15 cellular contexts compared by ENCODE assay signal in the genomic region with DNA sequence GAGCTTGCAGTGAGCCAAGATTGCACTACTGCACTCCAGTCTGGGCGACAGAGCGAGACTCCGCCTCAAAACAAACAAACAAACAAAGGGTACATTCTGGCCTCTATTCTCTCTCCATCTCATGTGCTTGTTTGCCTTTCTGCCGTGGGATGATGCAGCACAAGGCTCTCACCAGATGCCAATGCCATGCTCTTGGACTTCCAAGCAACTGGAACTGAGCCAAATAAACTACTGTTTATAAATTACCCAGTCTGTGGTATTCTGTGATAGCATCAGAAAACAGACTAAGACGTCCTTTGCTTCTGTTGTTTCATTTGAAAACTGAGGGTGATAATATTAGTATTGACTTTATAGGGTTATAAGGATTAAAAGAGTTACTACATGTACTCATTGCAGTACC. TPM values are rescaled to one million over a fixed set of nuclear protein-coding genes. Genes with fewer than 3 reads are reported as not detected.
A peak's percentile ranks its signal among the peaks of the same experiment; 100 is the strongest.
DNase-seq lines count a peak whose midpoint lies in the region; ATAC-seq, FAIRE-seq and TF ChIP-seq lines count a peak whose summit lies in the region.
"Had no signal": no experiment of that assay in that cellular context is flagged by ENCODE, and none has a peak within 500 bp of the region (broad histone marks: within the 10 kb centered on the region; RNA-seq: fewer than 3 reads in every experiment).

No MANE protein-coding gene starts in this region.

- TF ChIP-seq EP300 in K562 (IDR thresholded peaks at IDR 0.05; ENCODE audit: low read length) (no peak), tibial nerve (IDR thresholded peaks at IDR 0.05) (no peak)

- POLR2A ChIA-PET in HEK293 (lab: Yijun Ruan, JAX) (interaction anchor here (0.8 to 1.7 kb wide), 2 partner anchors 70 to 235 kb away, joined by 4 read pairs; no protein-coding TSS in a partner anchor), K562 (lab: Yijun Ruan, JAX) (interaction anchor here (4.2 to 13.4 kb wide), 2 partner anchors 9 to 11 kb away, joined by 63 to 309 read pairs; partner anchors contain the start of gene HLA-DMA)

- no peak for TF ChIP-seq RAD21 in K562 (CRISPR knock-in tag; conservative IDR thresholded peaks at IDR 0.05 in 1 of 2, IDR thresholded peaks at IDR 0.05 in 1 of 2)

- H3K27ac ChIP-seq in HEK293 (ENCODE audit: extremely low read depth, low read depth, low read length) (no peak overlapping the region), K562 (ENCODE audit: extremely low read depth, low read depth, low read length) (no peak overlapping the region), tibial nerve (peak overlapping the region in 1 of 4 donors; percentile 58)
- H3K27ac ChIP-seq: BLaER1 treated with 17β-estradiol and CSF1 and Interleukin-3, amounts not matched to agents 10 nM and 100 nM; PC-9 had no signal

- peaks cover 11% of the 10 kb centered on the region for H3K4me1 ChIP-seq in HEK293 (ENCODE audit: control insufficient read depth, insufficient read depth, low read length)
- H3K4me1 ChIP-seq in K562 (replicated peaks in 1 of 2; ENCODE audit: control insufficient read depth in 2 of 2, insufficient read depth in 2 of 2, low read length in 2 of 2): peaks cover 15 to 19% of the 10 kb centered on the region in 2 experiments
- peaks cover 0 to 43% (median 21%) of the 10 kb centered on the region in 4 donors for H3K4me1 ChIP-seq in tibial nerve

- no peaks in the 10 kb centered on the region for H3K9me3 Mint-ChIP-seq in natural killer cell
- H3K9me3 Mint-ChIP-seq in natural killer cell treated with Interleukin-12 subunit alpha and Interleukin-12 subunit beta and Interleukin-15 and Interleukin-18, amount 100 ng/mL, for 72 hours: no peaks in the 10 kb centered on the region

- TF ChIP-seq CTCF in natural killer cell (IDR thresholded peaks at IDR 0.05): no peak
- no peak for TF ChIP-seq CTCF in HEK293 (tag by site-specific recombination; IDR thresholded peaks at IDR 0.05)
- TF ChIP-seq CTCF in K562 (IDR thresholded peaks at IDR 0.05 in 2 of 3, conservative IDR thresholded peaks at IDR 0.05 in 1 of 3; ENCODE audit: insufficient read depth in 2 of 3, low read depth in 1 of 3, low read length in 3 of 3): no peak
- no peak for TF ChIP-seq CTCF in tibial nerve (IDR thresholded peaks at IDR 0.05)
- TF ChIP-seq CTCF in lower leg skin (IDR thresholded peaks at IDR 0.05): no peak

- in situ Hi-C loops in K562 (cut with MboI): loop anchor here (25.0 kb wide), 1 partner anchor 1427 kb away; the partner anchor contains the start of genes ATP6V1G2, DDX39B, MCCD1 and NFKBIL1

- intact Hi-C loops in natural killer cell (cut with micrococcal nuclease) (no loop called here), K562 (cut with micrococcal nuclease) (no loop called here), lower leg skin (cut with DNase I; ENCODE audit: low total_unique reads) (no loop called here)

- no peak for TF ChIP-seq POLR2A in K562 (conservative IDR thresholded peaks at IDR 0.05)
- TF ChIP-seq POLR2A in tibial nerve (IDR thresholded peaks at IDR 0.05): no peak
- TF ChIP-seq POLR2A in lower leg skin (IDR thresholded peaks at IDR 0.05): no peak

- H3K36me3 Mint-ChIP-seq in natural killer cell: no peaks in the 10 kb centered on the region
- H3K36me3 Mint-ChIP-seq in natural killer cell treated with Interleukin-12 subunit alpha and Interleukin-12 subunit beta and Interleukin-15 and Interleukin-18, amount 100 ng/mL, for 72 hours: peaks cover 8% of the 10 kb centered on the region

- BruUV-seq in K562 (replicated peaks; lab: Mats Ljungman, UMichigan): no TSS peak

- CTCF ChIA-PET in HEK293 (lab: Yijun Ruan, JAX): interaction anchor here (0.5 to 18.0 kb wide), 5 partner anchors 10 to 79 kb away, joined by 3 to 344 read pairs (median 28); partner anchors contain the start of gene HLA-DMA
- CTCF ChIA-PET in K562 (lab: Yijun Ruan, JAX; ENCODE audit: low intra/inter-chr PET ratio): interaction anchor here (0.6 kb wide), 1 partner anchor 82 kb away, joined by 3 read pairs; no protein-coding TSS in a partner anchor

- H3K9ac ChIP-seq in K562 (ENCODE audit: insufficient read depth in 1 of 2, low read depth in 2 of 2, low read length in 2 of 2): no peak overlapping the region
- H3K9ac ChIP-seq: BLaER1 treated with 17β-estradiol and CSF1 and Interleukin-3, amounts not matched to agents 10 nM and 100 nM had no signal

- H3K4me3 ChIP-seq in HEK293 (ENCODE audit: low read depth, low read length) (no peak overlapping the region), K562 (no peak overlapping the region), tibial nerve (no peak overlapping the region), lower leg skin (ENCODE audit: low read depth, poor library complexity, severe bottlenecking) (no peak overlapping the region)
- H3K4me3 ChIP-seq: BLaER1 treated with 17β-estradiol and CSF1 and Interleukin-3, amounts not matched to agents 10 nM and 100 nM; PC-9 had no signal

- DNase-seq in natural killer cell: no peak
- no peak for DNase-seq in natural killer cell treated with Interleukin-12 subunit alpha and Interleukin-12 subunit beta and Interleukin-15 and Interleukin-18, amount 100 ng/mL, for 72 hours (ENCODE audit: low spot score)
- DNase-seq in K562 (ENCODE audit: extremely low read depth in 1 of 4, low spot score in 3 of 4): no peak
- no peak for DNase-seq in tibial nerve (ENCODE audit: low spot score in 2 of 2)
- no peak for DNase-seq in HPDE6-E6E7 (ENCODE audit: extremely low spot score)
- no peak for DNase-seq in lower leg skin (ENCODE audit: low spot score in 2 of 2)
- DNase-seq: DND-41, H7, NCI-H1417, NCI-H2029, NCI-H226, NCI-H526 treated with DMSO at 0.1 percent for 48 hours, PC-9 had no signal

- no peaks in the 10 kb centered on the region for H4K20me1 ChIP-seq in K562 (replicated peaks; ENCODE audit: control insufficient read depth, insufficient read depth, low read length)
- H4K20me1 ChIP-seq: BLaER1 treated with 17β-estradiol and CSF1 and Interleukin-3, amounts not matched to agents 10 nM and 100 nM had no signal

- ATAC-seq in natural killer cell (no peak), K562 (no peak)
- ATAC-seq in natural killer cell treated with Interleukin-12 subunit alpha and Interleukin-12 subunit beta and Interleukin-15 and Interleukin-18, amount 100 ng/mL, for 72 hours: no peak

- H3K9me3 ChIP-seq in HEK293 (ENCODE audit: control insufficient read depth, insufficient read depth, low read depth, low read length) (no peaks in the 10 kb centered on the region), K562 (replicated peaks; ENCODE audit: control insufficient read depth, insufficient read depth, low read depth, low read length) (no peaks in the 10 kb centered on the region), tibial nerve (no peaks in the 10 kb centered on the region)

- peaks cover 37% of the 10 kb centered on the region for H3K79me2 ChIP-seq in K562 (ENCODE audit: control insufficient read depth, insufficient read depth, low read length)

- H3K27me3 ChIP-seq in K562 (ENCODE audit: control insufficient read depth in 2 of 2, insufficient read depth in 2 of 2, low read length in 2 of 2) (no peaks in the 10 kb centered on the region), tibial nerve (no peaks in the 10 kb centered on the region)
- H3K27me3 ChIP-seq: BLaER1 treated with 17β-estradiol and CSF1 and Interleukin-3, amounts not matched to agents 10 nM and 100 nM had no signal

- 68% methylated on average over 5 of the region's 5 CpGs for WGBS in K562 (ENCODE audit: insufficient coverage, low coverage, missing lambda C conversion rate)
- WGBS in tibial nerve, 2 donors: 57 to 79% methylated on average over 5 of the region's 5 CpGs
- WGBS in lower leg skin, 2 donors: 84 to 86% methylated on average over 5 of the region's 5 CpGs

- no peak for FAIRE-seq in K562 (lab: Jason Lieb, UNC)

- H2AFZ ChIP-seq in K562 (ENCODE audit: low read depth, low read length): no peak overlapping the region
- H2AFZ ChIP-seq: PC-9 had no signal

- peaks cover 30 to 44% of the 10 kb centered on the region in 2 donors for H3K4me1 Mint-ChIP-seq in natural killer cell
- peaks cover 29 to 41% of the 10 kb centered on the region in 2 donors for H3K4me1 Mint-ChIP-seq in natural killer cell treated with Interleukin-12 subunit alpha and Interleukin-12 subunit beta and Interleukin-15 and Interleukin-18, amount 100 ng/mL, for 72 hours (ENCODE audit: low read depth in 2 of 2)

- H3K36me3 ChIP-seq in HEK293 (ENCODE audit: control insufficient read depth in 2 of 2, insufficient read depth in 1 of 2, low read length in 2 of 2): peaks cover 0 to 5% of the 10 kb centered on the region in 2 experiments; a peak in 1 of 3 replicates
- H3K36me3 ChIP-seq in K562 (ENCODE audit: control insufficient read depth, insufficient read depth, low read length): no peaks in the 10 kb centered on the region
- H3K36me3 ChIP-seq in tibial nerve: no peaks in the 10 kb centered on the region
- H3K36me3 ChIP-seq: BLaER1 treated with 17β-estradiol and CSF1 and Interleukin-3, amounts not matched to agents 10 nM and 100 nM had no signal

- H3K27me3 Mint-ChIP-seq in natural killer cell (ENCODE audit: low read depth in 2 of 2): no peaks in the 10 kb centered on the region
- H3K27me3 Mint-ChIP-seq in natural killer cell treated with Interleukin-12 subunit alpha and Interleukin-12 subunit beta and Interleukin-15 and Interleukin-18, amount 100 ng/mL, for 72 hours: no peaks in the 10 kb centered on the region

- peak overlapping the region; percentile 91 to 97 for H3K27ac Mint-ChIP-seq in natural killer cell
- H3K27ac Mint-ChIP-seq in natural killer cell treated with Interleukin-12 subunit alpha and Interleukin-12 subunit beta and Interleukin-15 and Interleukin-18, amount 100 ng/mL, for 72 hours: no peak overlapping the region

- H3K9me1 ChIP-seq in K562 (ENCODE audit: control insufficient read depth, insufficient read depth, low read length): no peaks in the 10 kb centered on the region

- no peak overlapping the region for H3K4me2 ChIP-seq in K562 (ENCODE audit: insufficient read depth, low read length)

- no peak overlapping the region for H3K4me3 Mint-ChIP-seq in natural killer cell
- H3K4me3 Mint-ChIP-seq in natural killer cell treated with Interleukin-12 subunit alpha and Interleukin-12 subunit beta and Interleukin-15 and Interleukin-18, amount 100 ng/mL, for 72 hours: no peak overlapping the region

RNA-seq across cellular contexts. Expression of gene BRD2, which starts 3.6 kb away (rescaled TPM):
- total RNA-seq in natural killer cell (100 to 1,000 TPM; 653 to 886 (median 714) TPM), K562 (2014; rRNA removed) (133 and 136 TPM in 2 replicates), K562 (2014; rRNA removed; fragmentation: Illumina TruSeq; extraction: Trizol) (135 and 136 TPM in 2 replicates), K562 (2015; rRNA removed; fragmentation: Illumina TruSeq; extraction: Trizol) (185 and 186 TPM in 2 replicates), K562 (2021) (173 and 181 TPM in 2 replicates), tibial nerve (100 to 1,000 TPM; 130 to 150 (median 136) TPM), lower leg skin (100 to 1,000 TPM in 3 of 4 donors, 10 to 100 TPM in 1; 97.5 to 130 (median 119) TPM)
- 100 to 1,000 TPM; 347 to 352 TPM for total RNA-seq in natural killer cell treated with Interleukin-12 subunit alpha and Interleukin-12 subunit beta and Interleukin-15 and Interleukin-18, amount 100 ng/mL, for 72 hours
- 729 and 883 TPM in 2 replicates for total RNA-seq in K562 (2011; cell fraction: chromatin; rRNA removed; ENCODE audit: low replicate concordance)
- 319 and 374 TPM in 2 replicates for total RNA-seq in K562 (2011; cell fraction: nucleolus; rRNA removed)
- total RNA-seq in K562 (2011; cell fraction: nucleoplasm; rRNA removed): 421 and 486 TPM in 2 replicates
- polyA plus RNA-seq in K562 (2011; rRNA removed) (189 and 242 TPM in 2 replicates), K562 (2014; fragmentation: Illumina TruSeq; extraction: Trizol) (211 and 252 TPM in 2 replicates), K562 (2014; fragmentation: Nextera tagmentation; extraction: Ambion mirVana) (100 to 1,000 TPM in 1 of 2 experiments, 10 to 100 TPM in 1; 19.0 to 113 TPM), K562 (2014; rRNA removed) (192 and 194 TPM in 2 replicates)
- 99.8 and 136 TPM in 2 replicates for polyA plus RNA-seq in K562 (2011; cell fraction: cytosol; rRNA removed)
- 407 and 463 TPM in 2 replicates for polyA plus RNA-seq in K562 (2011; cell fraction: nucleus; rRNA removed)
- polyA plus RNA-seq in K562 (2012): 164 and 174 TPM in 2 replicates
- 117 and 145 TPM in 2 replicates for polyA minus RNA-seq in K562 (2011; rRNA and poly(A)+ RNA removed)
- polyA minus RNA-seq in K562 (2011; cell fraction: cytosol; rRNA and poly(A)+ RNA removed): 73.6 and 84.6 TPM in 2 replicates
- polyA minus RNA-seq in K562 (2011; cell fraction: nucleus; rRNA and poly(A)+ RNA removed): 153 and 260 TPM in 2 replicates

RNA-seq across cellular contexts. Expression of gene HLA-DMA, which starts 11.9 kb away (rescaled TPM):
- total RNA-seq in natural killer cell (10 to 100 TPM; 39.2 to 57.5 (median 48.1) TPM), K562 (2014; rRNA removed) (0.23 and 0.33 TPM in 2 replicates), K562 (2014; rRNA removed; fragmentation: Illumina TruSeq; extraction: Trizol) (0.29 and 0.51 TPM in 2 replicates), K562 (2015; rRNA removed; fragmentation: Illumina TruSeq; extraction: Trizol) (0.58 and 0.60 TPM in 2 replicates), K562 (2021) (0.47 and 0.75 TPM in 2 replicates), tibial nerve (10 to 100 TPM; 28.8 to 85.2 (median 34.9) TPM), lower leg skin (10 to 100 TPM; 11.5 to 33.4 (median 22.4) TPM)
- total RNA-seq in natural killer cell treated with Interleukin-12 subunit alpha and Interleukin-12 subunit beta and Interleukin-15 and Interleukin-18, amount 100 ng/mL, for 72 hours: 10 to 100 TPM; 16.9 to 73.0 TPM
- total RNA-seq in K562 (2011; cell fraction: chromatin; rRNA removed; ENCODE audit: low replicate concordance): 0.55 and 0.81 TPM in 2 replicates
- total RNA-seq in K562 (2011; cell fraction: nucleolus; rRNA removed): 0.83 and 0.92 TPM in 2 replicates
- 2.4 and 2.9 TPM in 2 replicates for total RNA-seq in K562 (2011; cell fraction: nucleoplasm; rRNA removed)
- polyA plus RNA-seq in K562 (2011; rRNA removed) (0.13 and 0.28 TPM in 2 replicates), K562 (2014; fragmentation: Illumina TruSeq; extraction: Trizol) (0.50 and 0.83 TPM in 2 replicates), K562 (2014; fragmentation: Nextera tagmentation; extraction: Ambion mirVana) (under 1 TPM; 0.18 to 0.78 TPM), K562 (2014; rRNA removed) (0.48 and 1.7 TPM in 2 replicates)
- polyA plus RNA-seq in K562 (2011; cell fraction: cytosol; rRNA removed): 0.56 and 0.73 TPM in 2 replicates
- 2.3 TPM in 2 replicates for polyA plus RNA-seq in K562 (2011; cell fraction: nucleus; rRNA removed)
- 0.76 and 1.1 TPM in 2 replicates for polyA plus RNA-seq in K562 (2012)
- 0.25 and 0.39 TPM in 2 replicates for polyA minus RNA-seq in K562 (2011; rRNA and poly(A)+ RNA removed)
- polyA minus RNA-seq in K562 (2011; cell fraction: cytosol; rRNA and poly(A)+ RNA removed): not detected in 2 replicates
- polyA minus RNA-seq in K562 (2011; cell fraction: nucleus; rRNA and poly(A)+ RNA removed): 1.8 and 2.3 TPM in 2 replicates

RNA-seq across cellular contexts. Expression of gene HLA-DMB, which starts 23.9 kb away (rescaled TPM):
- total RNA-seq in natural killer cell: 10 to 100 TPM; 19.5 to 28.1 (median 23.0) TPM
- total RNA-seq in natural killer cell treated with Interleukin-12 subunit alpha and Interleukin-12 subunit beta and Interleukin-15 and Interleukin-18, amount 100 ng/mL, for 72 hours: 10 to 100 TPM in 1 of 2 donors, 1 to 10 TPM in 1; 2.7 to 17.8 TPM
- total RNA-seq in K562 (2011; cell fraction: chromatin; rRNA removed; ENCODE audit: low replicate concordance): not detected in 2 replicates
- total RNA-seq in K562 (2011; cell fraction: nucleolus; rRNA removed): not detected in 2 replicates
- not detected in 2 replicates for total RNA-seq in K562 (2011; cell fraction: nucleoplasm; rRNA removed)
- not detected in 2 replicates for total RNA-seq in K562 (2014; rRNA removed)
- total RNA-seq in K562 (2014; rRNA removed; fragmentation: Illumina TruSeq; extraction: Trizol): not detected in 2 replicates
- not detected in 2 replicates for total RNA-seq in K562 (2015; rRNA removed; fragmentation: Illumina TruSeq; extraction: Trizol)
- total RNA-seq in K562 (2021): 0.18 and 0.38 TPM in 2 replicates
- not detected in 2 replicates for polyA plus RNA-seq in K562 (2011; rRNA removed)
- not detected in 2 replicates for polyA plus RNA-seq in K562 (2011; cell fraction: cytosol; rRNA removed)
- not detected in 2 replicates for polyA plus RNA-seq in K562 (2011; cell fraction: nucleus; rRNA removed)
- polyA plus RNA-seq in K562 (2012): not detected in 2 replicates
- polyA plus RNA-seq in K562 (2014; fragmentation: Illumina TruSeq; extraction: Trizol): not detected in 2 replicates
- not detected for polyA plus RNA-seq in K562 (2014; fragmentation: Nextera tagmentation; extraction: Ambion mirVana)
- polyA plus RNA-seq in K562 (2014; rRNA removed): 0.03 TPM in 1 of 2 replicates, not detected in the other
- not detected in 2 replicates for polyA minus RNA-seq in K562 (2011; rRNA and poly(A)+ RNA removed)
- polyA minus RNA-seq in K562 (2011; cell fraction: cytosol; rRNA and poly(A)+ RNA removed): not detected in 2 replicates
- polyA minus RNA-seq in K562 (2011; cell fraction: nucleus; rRNA and poly(A)+ RNA removed): not detected in 2 replicates
- total RNA-seq in tibial nerve: 10 to 100 TPM; 15.7 to 85.0 (median 25.5) TPM
- 10 to 100 TPM; 15.3 to 23.2 (median 18.4) TPM for total RNA-seq in lower leg skin

RNA-seq across cellular contexts. Expression of gene HLA-DOA, which starts 44.6 kb away (rescaled TPM):
- total RNA-seq in natural killer cell (1 to 10 TPM; 1.2 to 4.3 (median 3.6) TPM), K562 (2014; rRNA removed) (not detected in 2 replicates), K562 (2014; rRNA removed; fragmentation: Illumina TruSeq; extraction: Trizol) (not detected in 2 replicates), K562 (2015; rRNA removed; fragmentation: Illumina TruSeq; extraction: Trizol) (not detected in 2 replicates), K562 (2021) (0.07 TPM in 1 of 2 replicates, not detected in the other), tibial nerve (10 to 100 TPM in 1 of 4 donors, 1 to 10 TPM in 3; 3.0 to 17.7 (median 8.4) TPM), lower leg skin (10 to 100 TPM in 3 of 4 donors, 1 to 10 TPM in 1; 4.3 to 47.9 (median 13.4) TPM)
- 10 to 100 TPM in 1 of 2 donors, under 1 TPM in 1; 0.86 to 22.1 TPM for total RNA-seq in natural killer cell treated with Interleukin-12 subunit alpha and Interleukin-12 subunit beta and Interleukin-15 and Interleukin-18, amount 100 ng/mL, for 72 hours
- not detected in 2 replicates for total RNA-seq in K562 (2011; cell fraction: chromatin; rRNA removed; ENCODE audit: low replicate concordance)
- not detected in 2 replicates for total RNA-seq in K562 (2011; cell fraction: nucleolus; rRNA removed)
- not detected in 2 replicates for total RNA-seq in K562 (2011; cell fraction: nucleoplasm; rRNA removed)
- polyA plus RNA-seq in K562 (2011; rRNA removed) (not detected in 2 replicates), K562 (2014; fragmentation: Illumina TruSeq; extraction: Trizol) (not detected in 2 replicates), K562 (2014; fragmentation: Nextera tagmentation; extraction: Ambion mirVana) (not detected), K562 (2014; rRNA removed) (not detected in 2 replicates)
- not detected in 2 replicates for polyA plus RNA-seq in K562 (2011; cell fraction: cytosol; rRNA removed)
- not detected in 2 replicates for polyA plus RNA-seq in K562 (2011; cell fraction: nucleus; rRNA removed)
- polyA plus RNA-seq in K562 (2012): not detected in 2 replicates
- not detected in 2 replicates for polyA minus RNA-seq in K562 (2011; rRNA and poly(A)+ RNA removed)
- polyA minus RNA-seq in K562 (2011; cell fraction: cytosol; rRNA and poly(A)+ RNA removed): not detected in 2 replicates
- polyA minus RNA-seq in K562 (2011; cell fraction: nucleus; rRNA and poly(A)+ RNA removed): not detected in 2 replicates
- total RNA-seq: PC-9 had no signal

Comparison
In these comparisons a context has a peak if more than half of its experiments do, and no peak if none do; other contexts are left out.
1. H3K27ac Mint-ChIP-seq: peak in natural killer cell (2 of 2); none in natural killer cell treated with Interleukin-12 subunit alpha and Interleukin-12 subunit beta and Interleukin-15 and Interleukin-18, amount 100 ng/mL, for 72 hours (0 of 2).